ENCODE assay signal across 27 cellular contexts in genomic region chr6:12116264-12116800, GRCh38.
DNase-seq lines count a peak whose midpoint lies in the region; ATAC-seq, FAIRE-seq and TF ChIP-seq lines count a peak whose summit lies in the region.
"Had no signal": no experiment of that assay in that cellular context is flagged by ENCODE, and none has a peak within 500 bp of the region (broad histone marks: within the 10 kb centered on the region; RNA-seq: fewer than 3 reads in every experiment).

No MANE protein-coding gene starts in this region.

- H3K4me1 Mint-ChIP-seq in activated CD8-positive, alpha-beta memory T cell treated with anti-CD3 and anti-CD28 coated beads, Interleukin-2, amount 10 ng/mL, durations not matched to agents 7 days and 5 days = peaks cover 47% of the 10 kb centered on the region
- H3K4me1 Mint-ChIP-seq in memory B cell = peaks cover 48% of the 10 kb centered on the region
- peaks cover 14 to 30% of the 10 kb centered on the region in 2 experiments for H3K4me1 Mint-ChIP-seq in H9

- CTCF ChIA-PET in activated CD8-positive, alpha-beta memory T cell treated with anti-CD3 and anti-CD28 coated beads, Interleukin-2, amount 10 ng/mL, durations not matched to agents 7 days and 5 days (lab: Charles Lee) = interaction anchor here (0.9 kb wide), 1 partner anchor 123 kb away, joined by 3 read pairs; no protein-coding TSS in a partner anchor

- no peak overlapping the region for H2AFZ ChIP-seq in H9 (ENCODE audit: low read length)

- H2BK15ac ChIP-seq in H9 (ENCODE audit: low read depth, low read length) = no peak overlapping the region

- no peak overlapping the region for H2BK120ac ChIP-seq in H9 (ENCODE audit: low read depth, low read length, poor library complexity, severe bottlenecking)

- H3K56ac ChIP-seq in H9 (ENCODE audit: insufficient read length, low read depth, low read length) = no peak overlapping the region

- H3K36me3 ChIP-seq in gastroesophageal sphincter = peaks cover 0 to 17% of the 10 kb centered on the region in 2 donors

- no peak overlapping the region for H3T11ph ChIP-seq in H9 (ENCODE audit: low read length)

- H3K9ac ChIP-seq in H9 (ENCODE audit: extremely low read depth, insufficient read length, low read length) = no peak overlapping the region

- H3K4me1 ChIP-seq in H9 (ENCODE audit: insufficient read depth, low read length) (peaks cover 4% of the 10 kb centered on the region; the same call in 1 of the 2 replicates), gastroesophageal sphincter (no peaks in the 10 kb centered on the region)

- no peak overlapping the region for H3K27ac ChIP-seq in H9 (ENCODE audit: insufficient read length, low read depth, low read length)
- H3K27ac ChIP-seq in gastroesophageal sphincter = no peak overlapping the region
- H3K27ac ChIP-seq: dorsolateral prefrontal cortex had no signal

- no peak overlapping the region for H3K23ac ChIP-seq in H9 (ENCODE audit: insufficient read length, low read depth, low read length)

- H3K4me3 ChIP-seq in gastroesophageal sphincter = no peak overlapping the region
- H3K4me3 ChIP-seq: dorsolateral prefrontal cortex had no signal

- no peak overlapping the region for H2BK5ac ChIP-seq in H9 (ENCODE audit: insufficient read length, low read length)

- H3K9me3 Mint-ChIP-seq in activated CD8-positive, alpha-beta memory T cell treated with anti-CD3 and anti-CD28 coated beads, Interleukin-2, amount 10 ng/mL, durations not matched to agents 7 days and 5 days (ENCODE audit: low read depth) = peaks cover 6% of the 10 kb centered on the region
- H3K9me3 Mint-ChIP-seq in memory B cell = peaks cover 2% of the 10 kb centered on the region
- 0 out of 5 replicates have a peak, but pooled peaks cover 0 to 2% of the 10 kb centered on the region in 2 experiments for H3K9me3 Mint-ChIP-seq in H9

- H3K4me2 ChIP-seq in H9 (ENCODE audit: insufficient read depth, insufficient read length, low read length) = no peak overlapping the region

- H2BK20ac ChIP-seq in H9 (ENCODE audit: low read depth, low read length, poor library complexity, severe bottlenecking) = no peak overlapping the region

- H3K14ac ChIP-seq in H9 (ENCODE audit: insufficient read depth, low read length) = no peak overlapping the region

- H3K27me3 ChIP-seq in H9 (ENCODE audit: insufficient read depth, low read length) = no peaks in the 10 kb centered on the region
- no peaks in the 10 kb centered on the region for H3K27me3 ChIP-seq in gastroesophageal sphincter
- H3K27me3 ChIP-seq: BE2C, dorsolateral prefrontal cortex had no signal

- no peak for TF ChIP-seq CTCF in H9 (conservative IDR thresholded peaks at IDR 0.05)
- no peak for TF ChIP-seq CTCF in gastroesophageal sphincter (IDR thresholded peaks at IDR 0.05)

- no peak for ATAC-seq in activated CD8-positive, alpha-beta memory T cell treated with anti-CD3 and anti-CD28 coated beads, Interleukin-2, amount 10 ng/mL, durations not matched to agents 7 days and 5 days
- ATAC-seq in GM21447 (IDR thresholded peaks at IDR 0.05; ENCODE audit: unreplicated experiment) (peak; percentile 34), memory B cell (ENCODE audit: low read depth) (no peak), GM18502 (IDR thresholded peaks at IDR 0.05; ENCODE audit: poor library complexity, unreplicated experiment) (no peak), gastroesophageal sphincter (no peak)
- ATAC-seq: activated CD4-positive, alpha-beta T cell treated with anti-CD3 and anti-CD28 coated beads for 36 hours; CD8-positive, alpha-beta T cell; PC-3; right cardiac atrium; T-helper 17 cell had no signal

- H3K23me2 ChIP-seq in H9 (ENCODE audit: insufficient read length, low read depth, low read length, poor library complexity, severe bottlenecking) = no peaks in the 10 kb centered on the region

- H3K27me3 Mint-ChIP-seq in activated CD8-positive, alpha-beta memory T cell treated with anti-CD3 and anti-CD28 coated beads, Interleukin-2, amount 10 ng/mL, durations not matched to agents 7 days and 5 days = no peaks in the 10 kb centered on the region
- no peaks in the 10 kb centered on the region for H3K27me3 Mint-ChIP-seq in memory B cell
- H3K27me3 Mint-ChIP-seq in H9 (ENCODE audit: low read depth) = no peaks in the 10 kb centered on the region
- H3K27me3 Mint-ChIP-seq: activated CD4-positive, alpha-beta T cell treated with anti-CD3 and anti-CD28 coated beads for 36 hours; T-helper 17 cell; type B pancreatic cell had no signal

- DNase-seq in activated CD8-positive, alpha-beta memory T cell treated with anti-CD3 and anti-CD28 coated beads, Interleukin-2, amount 10 ng/mL, durations not matched to agents 7 days and 5 days = no peak
- no peak for DNase-seq in activated CD8-positive, alpha-beta memory T cell treated with anti-CD3 and anti-CD28 coated beads for 24 hours
- no peak for DNase-seq in GM12892 (ENCODE audit: insufficient read length)
- no peak for DNase-seq in memory B cell (ENCODE audit: low spot score in 2 of 2)
- no peak for DNase-seq in H9
- DNase-seq: activated CD4-positive, alpha-beta T cell treated with anti-CD3 and anti-CD28 coated beads for 36 hours; activated naive CD4-positive, alpha-beta T cell treated with Interleukin-2 at 50 U/mL for 16 hours; activated T-cell treated with anti-CD3 and anti-CD28 coated beads, Interleukin-2, amount 50 U/mL, for 48 hours; BE2C; CD8-positive, alpha-beta T cell; DMS 273 treated with DMSO at 0.1 percent for 48 hours; dorsolateral prefrontal cortex; H7; NCI-H1105 treated with DMSO at 0.1 percent for 48 hours; NCI-H187 treated with DMSO at 0.1 percent for 48 hours; NCI-H2171 treated with DMSO at 0.1 percent for 48 hours; NCI-H510A; PC-3; right cardiac atrium; stimulated activated CD4-positive, alpha-beta T cell treated with anti-CD3 and anti-CD28 coated beads, Interleukin-2, amount 100 ng/mL, for 24 hours; stimulated activated CD8-positive, alpha-beta memory T cell treated with anti-CD3 and anti-CD28 coated beads, Interleukin-4, amount 100 ng/mL, for 48 hours; T-helper 17 cell had no signal

- no peak for TF ChIP-seq POLR2A in GM12892 (IDR thresholded peaks at IDR 0.05; ENCODE audit: low read depth, low read length)
- TF ChIP-seq POLR2A in gastroesophageal sphincter (IDR thresholded peaks at IDR 0.05) = no peak

- no peak overlapping the region for H2BK12ac ChIP-seq in H9 (ENCODE audit: insufficient read length, low read depth, low read length)

- FAIRE-seq in GM12892 (lab: Jason Lieb, UNC) = peak; percentile 87
- FAIRE-seq: frontal cortex had no signal

- no peak overlapping the region for H3K4me3 Mint-ChIP-seq in activated CD8-positive, alpha-beta memory T cell treated with anti-CD3 and anti-CD28 coated beads, Interleukin-2, amount 10 ng/mL, durations not matched to agents 7 days and 5 days
- H3K4me3 Mint-ChIP-seq in memory B cell = peak overlapping the region; percentile 54
- no peak overlapping the region for H3K4me3 Mint-ChIP-seq in H9
- H3K4me3 Mint-ChIP-seq: activated CD4-positive, alpha-beta T cell treated with anti-CD3 and anti-CD28 coated beads for 36 hours; CD8-positive, alpha-beta T cell; T-helper 17 cell; type B pancreatic cell had no signal

- H3K79me2 ChIP-seq in H9 (ENCODE audit: insufficient read depth, low read length) = no peaks in the 10 kb centered on the region

- no peak overlapping the region for H3K4ac ChIP-seq in H9 (ENCODE audit: low read depth, low read length)

- no peak overlapping the region for H4K8ac ChIP-seq in H9 (replicated peaks; ENCODE audit: insufficient read length, low read depth, low read length)

- H4K20me1 ChIP-seq in H9 (ENCODE audit: control insufficient read depth, insufficient read depth, insufficient read length) = no peaks in the 10 kb centered on the region

- H3K9me3 ChIP-seq in H9 (ENCODE audit: control insufficient read depth, low read depth, low read length) (no peaks in the 10 kb centered on the region), gastroesophageal sphincter (peaks cover 0 to 11% (median 0%) of the 10 kb centered on the region in 3 donors)
- H3K9me3 ChIP-seq: BE2C had no signal

- H3K18ac ChIP-seq in H9 (ENCODE audit: insufficient read length, low read depth, low read length) = no peak overlapping the region

- no peaks in the 10 kb centered on the region for H3K79me1 ChIP-seq in H9 (ENCODE audit: insufficient read depth, low read depth, low read length, poor library complexity, severe bottlenecking)

- peak overlapping the region; percentile 10 for H3K27ac Mint-ChIP-seq in activated CD8-positive, alpha-beta memory T cell treated with anti-CD3 and anti-CD28 coated beads, Interleukin-2, amount 10 ng/mL, durations not matched to agents 7 days and 5 days
- peak overlapping the region; percentile 93 for H3K27ac Mint-ChIP-seq in memory B cell
- H3K27ac Mint-ChIP-seq in H9 = peak overlapping the region in 1 of 3 experiments; percentile 72; a peak in 2 of 7 replicates
- H3K27ac Mint-ChIP-seq: CD8-positive, alpha-beta T cell; T-helper 17 cell; type B pancreatic cell had no signal

- no peak for TF ChIP-seq EP300 in gastroesophageal sphincter (IDR thresholded peaks at IDR 0.05)

- H4K5ac ChIP-seq in H9 (ENCODE audit: insufficient read length, low read depth, low read length) = no peak overlapping the region

- WGBS in H9 (ENCODE audit: extremely low coverage, insufficient read length, low lambda C conversion rate) = no CpG with 5 or more reads among the region's 2 CpGs
- 82 to 100% methylated on average over 1 to 2 of the region's 2 CpGs for WGBS in gastroesophageal sphincter (ENCODE audit: low coverage in 1 of 2), 2 donors

- H3K36me3 Mint-ChIP-seq in activated CD8-positive, alpha-beta memory T cell treated with anti-CD3 and anti-CD28 coated beads, Interleukin-2, amount 10 ng/mL, durations not matched to agents 7 days and 5 days = peaks cover 60% of the 10 kb centered on the region
- H3K36me3 Mint-ChIP-seq in memory B cell = peaks cover 23% of the 10 kb centered on the region
- H3K36me3 Mint-ChIP-seq in H9 (ENCODE audit: insufficient read depth in 1 of 3, low read depth in 3 of 3) = peaks cover 26 to 37% (median 28%) of the 10 kb centered on the region in 3 experiments; a peak in 6 of 7 replicates

- no peak overlapping the region for H2AK5ac ChIP-seq in H9 (ENCODE audit: insufficient read length, low read length)

- no peak overlapping the region for H4K91ac ChIP-seq in H9 (ENCODE audit: insufficient read length, low read depth, low read length)
